ENCODE assay signal across 14 cellular contexts in the genomic region with DNA sequence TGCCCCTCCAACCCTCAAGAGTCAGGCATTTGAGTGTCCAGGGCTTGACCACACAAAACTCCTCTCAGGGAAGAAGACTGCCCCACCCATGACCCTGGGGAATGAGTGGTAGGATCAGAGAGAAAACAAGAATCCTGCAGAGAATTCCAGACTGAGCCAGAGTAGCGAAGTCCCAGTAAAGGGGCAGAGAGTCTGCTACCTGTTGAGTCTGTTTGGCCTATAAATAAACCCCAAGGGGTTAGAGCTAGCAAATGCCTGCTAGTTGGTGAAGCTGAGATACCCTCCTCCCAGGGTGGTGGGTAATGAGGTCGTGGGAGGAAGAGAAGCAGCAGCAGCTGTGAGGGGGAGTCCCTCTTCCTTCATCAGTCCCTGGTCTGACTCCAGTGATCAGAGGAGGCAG. TPM values are rescaled to one million over a fixed set of nuclear protein-coding genes. Genes with fewer than 3 reads are reported as not detected.
DNase-seq lines count a peak whose midpoint lies in the region; ATAC-seq and TF ChIP-seq lines count a peak whose summit lies in the region.
"Had no signal": no experiment of that assay in that cellular context is flagged by ENCODE, and none has a peak within 500 bp of the region (broad histone marks: within the 10 kb centered on the region; RNA-seq: fewer than 3 reads in every experiment).

No MANE protein-coding gene starts in this region.

- H3K27ac Mint-ChIP-seq in activated T-cell treated with anti-CD3 and anti-CD28 coated beads, Interleukin-2, amount 50 U/mL, for 24 hours, result peak overlapping the region; percentile 95
- peak overlapping the region; percentile 93 for H3K27ac Mint-ChIP-seq in stimulated activated effector memory CD8-positive, alpha-beta T cell treated with anti-CD3 and anti-CD28 coated beads, Interleukin-12 subunit alpha, Interleukin-12 subunit beta, amount 100 ng/mL, for 72 hours

- H3K27ac ChIP-seq in colonic mucosa, result no peak overlapping the region
- H3K27ac ChIP-seq: ascending aorta had no signal

- H3K36me3 ChIP-seq in colonic mucosa, result no peaks in the 10 kb centered on the region
- H3K36me3 ChIP-seq: ascending aorta had no signal

- no peaks in the 10 kb centered on the region for H3K9me3 ChIP-seq in colonic mucosa
- H3K9me3 ChIP-seq: ascending aorta had no signal

- H3K4me1 ChIP-seq in colonic mucosa, result no peaks in the 10 kb centered on the region
- H3K4me1 ChIP-seq: ascending aorta had no signal

- TF ChIP-seq CTCF in colonic mucosa (IDR thresholded peaks at IDR 0.05), result no peak

- DNase-seq in activated T-cell treated with anti-CD3 and anti-CD28 coated beads, Interleukin-2, amount 50 U/mL, for 24 hours, result no peak
- no peak for DNase-seq in activated T-cell treated with anti-CD3 and anti-CD28 coated beads, Interleukin-2, amount 50 U/mL, for 1 hour
- DNase-seq in NCI-H69 (lab: John Stamatoyannopoulos, UW) (peak; percentile 17), colonic mucosa (no peak), NCI-H187 (lab: John Stamatoyannopoulos, UW) (no peak)
- no peak for DNase-seq in stimulated activated effector memory CD8-positive, alpha-beta T cell treated with anti-CD3 and anti-CD28 coated beads, Interleukin-12 subunit alpha, Interleukin-12 subunit beta, amount 100 ng/mL, for 72 hours (ENCODE audit: low spot score in 2 of 2)
- DNase-seq: ACHN, dermis blood vessel endothelial cell, left ventricle myocardium superior, NCI-H2029 had no signal

- peak overlapping the region; percentile 90 for H3K4me3 Mint-ChIP-seq in activated T-cell treated with anti-CD3 and anti-CD28 coated beads, Interleukin-2, amount 50 U/mL, for 24 hours
- peak overlapping the region; percentile 86 for H3K4me3 Mint-ChIP-seq in stimulated activated effector memory CD8-positive, alpha-beta T cell treated with anti-CD3 and anti-CD28 coated beads, Interleukin-12 subunit alpha, Interleukin-12 subunit beta, amount 100 ng/mL, for 72 hours

- peaks cover 75% of the 10 kb centered on the region for H3K36me3 Mint-ChIP-seq in activated T-cell treated with anti-CD3 and anti-CD28 coated beads, Interleukin-2, amount 50 U/mL, for 24 hours (ENCODE audit: low read depth)
- no peaks in the 10 kb centered on the region for H3K36me3 Mint-ChIP-seq in stimulated activated effector memory CD8-positive, alpha-beta T cell treated with anti-CD3 and anti-CD28 coated beads, Interleukin-12 subunit alpha, Interleukin-12 subunit beta, amount 100 ng/mL, for 72 hours

- no peak for ATAC-seq in stimulated activated effector memory CD8-positive, alpha-beta T cell treated with anti-CD3 and anti-CD28 coated beads, Interleukin-12 subunit alpha, Interleukin-12 subunit beta, amount 100 ng/mL, for 72 hours
- ATAC-seq in GM19395 (IDR thresholded peaks at IDR 0.05; ENCODE audit: unreplicated experiment) (no peak), HG02759 (IDR thresholded peaks at IDR 0.05; ENCODE audit: unreplicated experiment) (no peak)
- ATAC-seq: left ventricle myocardium superior had no signal

- no peaks in the 10 kb centered on the region for H3K9me3 Mint-ChIP-seq in activated T-cell treated with anti-CD3 and anti-CD28 coated beads, Interleukin-2, amount 50 U/mL, for 24 hours
- H3K9me3 Mint-ChIP-seq in stimulated activated effector memory CD8-positive, alpha-beta T cell treated with anti-CD3 and anti-CD28 coated beads, Interleukin-12 subunit alpha, Interleukin-12 subunit beta, amount 100 ng/mL, for 72 hours, result no peaks in the 10 kb centered on the region

- H3K4me3 ChIP-seq in colonic mucosa, result peak overlapping the region; percentile 25
- H3K4me3 ChIP-seq: ascending aorta had no signal

- H3K9ac ChIP-seq in colonic mucosa (ENCODE audit: low read depth in 2 of 2, low read length in 2 of 2), result peak overlapping the region in 1 of 2 donors; percentile 43

- H3K27me3 ChIP-seq in colonic mucosa, result no peaks in the 10 kb centered on the region
- H3K27me3 ChIP-seq: ascending aorta had no signal

- intact Hi-C loops in colonic mucosa (cut with DNase I), result no loop called here

- no peaks in the 10 kb centered on the region for H3K27me3 Mint-ChIP-seq in activated T-cell treated with anti-CD3 and anti-CD28 coated beads, Interleukin-2, amount 50 U/mL, for 24 hours

- peaks cover 79% of the 10 kb centered on the region for H3K4me1 Mint-ChIP-seq in activated T-cell treated with anti-CD3 and anti-CD28 coated beads, Interleukin-2, amount 50 U/mL, for 24 hours (ENCODE audit: low read depth)
- peaks cover 89% of the 10 kb centered on the region for H3K4me1 Mint-ChIP-seq in stimulated activated effector memory CD8-positive, alpha-beta T cell treated with anti-CD3 and anti-CD28 coated beads, Interleukin-12 subunit alpha, Interleukin-12 subunit beta, amount 100 ng/mL, for 72 hours

RNA-seq across cellular contexts. Expression of gene TRAF3IP3, which starts 2.5 kb away (rescaled TPM):
- total RNA-seq in colonic mucosa, result 1 to 10 TPM; 2.0 to 3.2 TPM
- total RNA-seq: ascending aorta, dermis blood vessel endothelial cell, MCF 10A had no signal

RNA-seq across cellular contexts. Expression of gene C1orf74, which starts 26.0 kb away (rescaled TPM):
- 1 to 10 TPM; 2.2 to 2.9 TPM for total RNA-seq in colonic mucosa

RNA-seq across cellular contexts. Expression of gene IRF6, which starts 47.6 kb away (rescaled TPM):
- 100 to 1,000 TPM in 1 of 2 donors, 10 to 100 TPM in 1; 87.5 to 133 TPM for total RNA-seq in colonic mucosa

RNA-seq across cellular contexts. Expression of gene HSD11B1, which starts 53.7 kb away (rescaled TPM):
- total RNA-seq in colonic mucosa, result under 1 TPM; 0.48 to 0.59 TPM
- total RNA-seq: dermis blood vessel endothelial cell had no signal
